ENCODE assay signal across 21 cellular contexts in genomic region chr20:1829531-1829930, GRCh38.
DNase-seq lines count a peak whose midpoint lies in the region; ATAC-seq, FAIRE-seq and TF ChIP-seq lines count a peak whose summit lies in the region.
"Had no signal": no experiment of that assay in that cellular context is flagged by ENCODE, and none has a peak within 500 bp of the region (broad histone marks: within the 10 kb centered on the region; RNA-seq: fewer than 3 reads in every experiment).

No MANE protein-coding gene starts in this region.

- TF ChIP-seq CTCF in heart right ventricle (IDR thresholded peaks at IDR 0.05) (no peak), keratinocyte (optimal IDR thresholded peaks at IDR 0.05 in 1 of 3, IDR thresholded peaks at IDR 0.05 in 1 of 3, conservative IDR thresholded peaks at IDR 0.05 in 1 of 3; ENCODE audit: extremely low read depth in 1 of 3, insufficient read depth in 2 of 3, low read length in 3 of 3) (no peak)

- H3K9me1 ChIP-seq in keratinocyte (ENCODE audit: control insufficient read depth, extremely low read depth, insufficient read depth, low read length), result no peaks in the 10 kb centered on the region

- H3K4me3 ChIP-seq in heart right ventricle (no peak overlapping the region), keratinocyte (ENCODE audit: control insufficient read depth in 2 of 3, extremely low read depth in 1 of 3, insufficient read depth in 2 of 3, low read depth in 1 of 3, low read length in 3 of 3) (no peak overlapping the region)
- H3K4me3 ChIP-seq: K562, mucosa of descending colon, stomach had no signal

- no peak for ATAC-seq in heart right ventricle
- ATAC-seq in Right ventricle myocardium inferior, result no peak
- no peak for ATAC-seq in GM19035 (IDR thresholded peaks at IDR 0.05; ENCODE audit: unreplicated experiment)
- ATAC-seq in HG03565 (IDR thresholded peaks at IDR 0.05; ENCODE audit: unreplicated experiment), result no peak
- no peak for ATAC-seq in HG02852 (IDR thresholded peaks at IDR 0.05; ENCODE audit: unreplicated experiment)
- ATAC-seq: K562, mucosa of descending colon had no signal

- dilution Hi-C loops in keratinocyte (cut with MboI; ENCODE audit: extremely low pct_ligation_motif_present, low sequenced_read_pairs), result no loop called here

- intact Hi-C loops in heart right ventricle (cut with DNase I) (no loop called here), Right ventricle myocardium inferior (cut with DNase I) (no loop called here)

- H3K27me3 ChIP-seq in heart right ventricle, result no peaks in the 10 kb centered on the region
- H3K27me3 ChIP-seq in keratinocyte (ENCODE audit: control insufficient read depth, extremely low read depth, insufficient read depth, low read length), result no peaks in the 10 kb centered on the region

- no peaks in the 10 kb centered on the region for H3K36me3 ChIP-seq in heart right ventricle
- H3K36me3 ChIP-seq in keratinocyte (ENCODE audit: control insufficient read depth in 2 of 2, extremely low read depth in 1 of 2, insufficient read depth in 2 of 2, low read length in 2 of 2), result no peaks in the 10 kb centered on the region
- H3K36me3 ChIP-seq: stomach had no signal

- no peak for FAIRE-seq in keratinocyte (lab: Jason Lieb, UNC)
- FAIRE-seq: colon, endometrium, GM12892, K562 had no signal

- H3K4me2 ChIP-seq in keratinocyte (ENCODE audit: control insufficient read depth, extremely low read depth, insufficient read depth, low read depth, low read length), result peak overlapping the region; percentile 24
- H3K4me2 ChIP-seq: SK-N-SH had no signal

- no peak for DNase-seq in heart right ventricle
- no peak for DNase-seq in Right ventricle myocardium inferior (ENCODE audit: missing footprints)
- no peak for DNase-seq in keratinocyte (ENCODE audit: low read depth, low spot score)
- DNase-seq: activated naive CD8-positive, alpha-beta T cell treated with anti-CD3 and anti-CD28 coated beads for 36 hours; mucosa of descending colon; NCI-H146; NCI-H2171; NCI-H524 treated with DMSO at 0.1 percent for 48 hours; SK-N-SH; stomach had no signal

- H3K9me3 ChIP-seq in heart right ventricle (no peaks in the 10 kb centered on the region), keratinocyte (ENCODE audit: control insufficient read depth, low read depth, low read length) (no peaks in the 10 kb centered on the region)
- H3K9me3 ChIP-seq: mucosa of descending colon, SK-N-SH, stomach had no signal

- H4K20me1 ChIP-seq in keratinocyte (ENCODE audit: control insufficient read depth, extremely low read depth, insufficient read depth, low read length), result no peaks in the 10 kb centered on the region

- H3K27ac ChIP-seq in heart right ventricle (peak overlapping the region in 7 of 10 donors; percentile 52 to 91 (median 69)), angular gyrus (ENCODE audit: low read depth, low read length) (peak overlapping the region; percentile 85), keratinocyte (ENCODE audit: control insufficient read depth, insufficient read depth, low read length) (peak overlapping the region; percentile 93), temporal lobe (ENCODE audit: low read depth, low read length) (peak overlapping the region; percentile 90)
- H3K27ac ChIP-seq: C4-2B, VCaP had no signal

- no peaks in the 10 kb centered on the region for H3K79me2 ChIP-seq in keratinocyte (ENCODE audit: control insufficient read depth, insufficient read depth, low read length)

- 56 to 71% methylated on average over 9 of the region's 9 CpGs for WGBS in heart right ventricle, 2 donors

- H2AFZ ChIP-seq in keratinocyte (ENCODE audit: control insufficient read depth, low read length), result peak overlapping the region; percentile 41

- peak overlapping the region; percentile 40 for H3K9ac ChIP-seq in keratinocyte (ENCODE audit: control insufficient read depth, extremely low read depth, insufficient read depth, low read length)
- H3K9ac ChIP-seq: SK-N-SH had no signal

- peaks cover 12 to 70% (median 39%) of the 10 kb centered on the region in 9 donors for H3K4me1 ChIP-seq in heart right ventricle
- peaks cover 48% of the 10 kb centered on the region for H3K4me1 ChIP-seq in keratinocyte (ENCODE audit: control insufficient read depth, extremely low read depth, insufficient read depth, low read length)
